Comparison of ENCODE assay signal across 8 cellular contexts in genomic region chr1:64823691-64824476, GRCh38.
DNase-seq lines count a peak whose midpoint lies in the region; ATAC-seq and TF ChIP-seq lines count a peak whose summit lies in the region.

No MANE protein-coding gene starts in this region.

- CTCF ChIA-PET in activated CD8-positive, alpha-beta T cell treated with anti-CD3 and anti-CD28 coated beads for 36 hours (lab: Charles Lee): interaction anchor here (0.7 to 2.7 kb wide), 32 partner anchors 8 to 558 kb away, joined by 3 to 13 read pairs (median 5); partner anchors contain the start of gene RAVER2

- peaks cover 30% of the 10 kb centered on the region for H3K4me1 Mint-ChIP-seq in activated CD8-positive, alpha-beta T cell treated with anti-CD3 and anti-CD28 coated beads for 36 hours (ENCODE audit: low read depth)
- no peaks in the 10 kb centered on the region for H3K4me1 Mint-ChIP-seq in endothelial cell (ENCODE audit: unreplicated experiment)

- H3K4me3 ChIP-seq in HL-60 (replicated peaks; ENCODE audit: insufficient read depth, low read length): no peak overlapping the region

- peak; percentile 77 for TF ChIP-seq CTCF in HL-60 (IDR thresholded peaks at IDR 0.05; ENCODE audit: insufficient read depth, low read length)
- TF ChIP-seq CTCF in activated CD8-positive, alpha-beta T cell treated with anti-CD3 and anti-CD28 coated beads for 36 hours (IDR thresholded peaks at IDR 0.05): peak; percentile 90
- peak; percentile 75 for TF ChIP-seq CTCF in endothelial cell (IDR thresholded peaks at IDR 0.05; ENCODE audit: unreplicated experiment)

- no peaks in the 10 kb centered on the region for H3K27me3 Mint-ChIP-seq in activated CD8-positive, alpha-beta T cell treated with anti-CD3 and anti-CD28 coated beads for 36 hours
- peaks cover 1% of the 10 kb centered on the region for H3K27me3 Mint-ChIP-seq in endothelial cell (ENCODE audit: unreplicated experiment)

- peak; percentile 27 for DNase-seq in GM04503 (ENCODE audit: low read depth)
- peak; percentile 16 to 70 for DNase-seq in HL-60 (ENCODE audit: low read depth in 1 of 2, low spot score in 1 of 2)
- DNase-seq in NCI-H82 (lab: John Stamatoyannopoulos, UW): peak; percentile 87
- peak; percentile 81 for DNase-seq in activated CD8-positive, alpha-beta T cell treated with anti-CD3 and anti-CD28 coated beads for 36 hours
- peak; percentile 65 for DNase-seq in endothelial cell (ENCODE audit: low spot score)
- peak; percentile 82 for DNase-seq in mucosa of gallbladder (ENCODE audit: low spot score)
- peak; percentile 27 for DNase-seq in stimulated activated CD8-positive, alpha-beta memory T cell treated with anti-CD3 and anti-CD28 coated beads, Interleukin-7, amount 100 ng/mL, for 24 hours (ENCODE audit: low read depth)

- POLR2A ChIA-PET in activated CD8-positive, alpha-beta T cell treated with anti-CD3 and anti-CD28 coated beads for 36 hours (lab: Charles Lee): no interaction called here

- no peak overlapping the region for H3K4me3 Mint-ChIP-seq in activated CD8-positive, alpha-beta T cell treated with anti-CD3 and anti-CD28 coated beads for 36 hours
- H3K4me3 Mint-ChIP-seq in endothelial cell (ENCODE audit: unreplicated experiment): no peak overlapping the region

- no peaks in the 10 kb centered on the region for H3K27me3 ChIP-seq in HL-60 (ENCODE audit: insufficient read depth, poor library complexity, severe bottlenecking)

- H3K27ac ChIP-seq in HL-60 (replicated peaks): no peak overlapping the region

- H3K27ac Mint-ChIP-seq in activated CD8-positive, alpha-beta T cell treated with anti-CD3 and anti-CD28 coated beads for 36 hours: no peak overlapping the region
- peak overlapping the region; percentile 32 for H3K27ac Mint-ChIP-seq in endothelial cell (ENCODE audit: unreplicated experiment)

- no peak for ATAC-seq in activated CD8-positive, alpha-beta T cell treated with anti-CD3 and anti-CD28 coated beads for 36 hours
- no peak for ATAC-seq in GM21529 (IDR thresholded peaks at IDR 0.05; ENCODE audit: unreplicated experiment)

- no peaks in the 10 kb centered on the region for H3K36me3 Mint-ChIP-seq in activated CD8-positive, alpha-beta T cell treated with anti-CD3 and anti-CD28 coated beads for 36 hours (ENCODE audit: low read depth)
- H3K36me3 Mint-ChIP-seq in endothelial cell (ENCODE audit: low read depth, unreplicated experiment): no peaks in the 10 kb centered on the region

- no peaks in the 10 kb centered on the region for H3K9me3 Mint-ChIP-seq in activated CD8-positive, alpha-beta T cell treated with anti-CD3 and anti-CD28 coated beads for 36 hours
- H3K9me3 Mint-ChIP-seq in endothelial cell (ENCODE audit: unreplicated experiment): no peaks in the 10 kb centered on the region

- intact Hi-C loops in activated CD8-positive, alpha-beta T cell treated with anti-CD3 and anti-CD28 coated beads for 36 hours (cut with micrococcal nuclease): loop anchor here (2.0 to 10.0 kb wide), 2 partner anchors 137 to 559 kb away; no protein-coding TSS in a partner anchor

Comparison
In these comparisons a context has a peak if more than half of its experiments do, and no peak if none do; other contexts are left out.
1. DNase-seq: peak in every context shown above with its lines; median percentile 87 in NCI-H82; 82 in mucosa of gallbladder; 81 in activated CD8-positive, alpha-beta T cell treated with anti-CD3 and anti-CD28 coated beads for 36 hours; 65 in endothelial cell; 43 in HL-60; 27 in GM04503; 27 in stimulated activated CD8-positive, alpha-beta memory T cell treated with anti-CD3 and anti-CD28 coated beads, Interleukin-7, amount 100 ng/mL, for 24 hours.